Comparison of ENCODE assay signal across 8 cellular contexts in the genomic region with DNA sequence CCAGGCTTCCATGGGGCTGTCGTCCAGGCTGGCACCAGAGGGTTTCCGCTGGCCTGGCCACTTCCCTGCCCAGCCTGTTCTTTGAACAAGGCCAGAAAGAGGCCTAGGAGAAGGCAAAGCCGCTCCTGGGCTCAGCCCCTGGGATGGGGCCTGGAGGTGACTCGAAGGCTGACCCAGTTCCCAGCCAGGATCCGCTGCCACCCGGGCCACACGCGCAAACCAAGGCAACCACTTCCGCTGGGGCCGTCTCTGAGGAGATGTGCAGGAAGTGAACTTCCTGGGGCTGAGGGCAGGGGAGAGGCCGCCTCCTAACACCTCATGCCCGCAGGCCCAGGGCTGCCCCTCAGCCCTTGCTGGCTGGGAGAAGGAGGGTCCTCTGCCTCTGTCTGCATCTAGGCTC. TPM values are rescaled to one million over a fixed set of nuclear protein-coding genes. Genes with fewer than 3 reads are reported as not detected.
DNase-seq lines count a peak whose midpoint lies in the region; ATAC-seq lines count a peak whose summit lies in the region.

No MANE protein-coding gene starts in this region.

- peak; percentile 71 for ATAC-seq in GM19043 (IDR thresholded peaks at IDR 0.05; ENCODE audit: low read depth, unreplicated experiment)
- ATAC-seq in HG03571 (IDR thresholded peaks at IDR 0.05; ENCODE audit: unreplicated experiment): peak; percentile 77
- ATAC-seq in GM18870 (IDR thresholded peaks at IDR 0.05; ENCODE audit: unreplicated experiment): no peak

- H3K27ac Mint-ChIP-seq in activated CD4-positive, alpha-beta memory T cell treated with anti-CD3 and anti-CD28 coated beads, Interleukin-2, amount 10 ng/mL, durations not matched to agents 7 days and 5 days: peak overlapping the region; percentile 88

- H3K4me3 Mint-ChIP-seq in activated CD4-positive, alpha-beta memory T cell treated with anti-CD3 and anti-CD28 coated beads, Interleukin-2, amount 10 ng/mL, durations not matched to agents 7 days and 5 days: peak overlapping the region; percentile 56

- peaks cover 34% of the 10 kb centered on the region for H3K36me3 Mint-ChIP-seq in activated CD4-positive, alpha-beta memory T cell treated with anti-CD3 and anti-CD28 coated beads, Interleukin-2, amount 10 ng/mL, durations not matched to agents 7 days and 5 days (ENCODE audit: low read depth)

- H3K27me3 Mint-ChIP-seq in activated CD4-positive, alpha-beta memory T cell treated with anti-CD3 and anti-CD28 coated beads, Interleukin-2, amount 10 ng/mL, durations not matched to agents 7 days and 5 days: no peaks in the 10 kb centered on the region

- CTCF ChIA-PET in activated CD4-positive, alpha-beta memory T cell treated with anti-CD3 and anti-CD28 coated beads, Interleukin-2, amount 10 ng/mL, durations not matched to agents 7 days and 5 days (lab: Charles Lee): interaction anchor here (0.5 to 5.8 kb wide), 6 partner anchors 9 to 77 kb away, joined by 3 to 28 read pairs (median 5); a partner anchor contains a TSS

- peak; percentile 93 for DNase-seq in activated CD4-positive, alpha-beta memory T cell treated with anti-CD3 and anti-CD28 coated beads, Interleukin-2, amount 10 ng/mL, durations not matched to agents 7 days and 5 days
- DNase-seq in germinal center (ENCODE audit: low spot score) (peak; percentile 65), NCI-H1930 (lab: John Stamatoyannopoulos, UW) (no peak), NCI-H510A (lab: John Stamatoyannopoulos, UW) (no peak)
- DNase-seq in stimulated activated CD8-positive, alpha-beta memory T cell treated with anti-CD3 and anti-CD28 coated beads, Interleukin-15, amount 100 ng/mL, for 24 hours (ENCODE audit: low read depth): peak; percentile 53

- POLR2A ChIA-PET in activated CD4-positive, alpha-beta memory T cell treated with anti-CD3 and anti-CD28 coated beads, Interleukin-2, amount 10 ng/mL, durations not matched to agents 7 days and 5 days (lab: Charles Lee): interaction anchor here (1.0 to 9.0 kb wide), 8 partner anchors 8 to 74 kb away, joined by 4 to 80 read pairs (median 15); a partner anchor contains a TSS

- no peaks in the 10 kb centered on the region for H3K9me3 Mint-ChIP-seq in activated CD4-positive, alpha-beta memory T cell treated with anti-CD3 and anti-CD28 coated beads, Interleukin-2, amount 10 ng/mL, durations not matched to agents 7 days and 5 days

- peaks cover 63% of the 10 kb centered on the region for H3K4me1 Mint-ChIP-seq in activated CD4-positive, alpha-beta memory T cell treated with anti-CD3 and anti-CD28 coated beads, Interleukin-2, amount 10 ng/mL, durations not matched to agents 7 days and 5 days

RNA-seq across cellular contexts. Expression of a gene that starts 15.2 kb away (rescaled TPM):
- total RNA-seq in activated CD4-positive, alpha-beta memory T cell treated with anti-CD3 and anti-CD28 coated beads, Interleukin-2, amount 10 ng/mL, durations not matched to agents 7 days and 5 days: 10 to 100 TPM; 53.1 to 53.9 TPM

RNA-seq across cellular contexts. Expression of a gene that starts 34.6 kb away (rescaled TPM):
- total RNA-seq in activated CD4-positive, alpha-beta memory T cell treated with anti-CD3 and anti-CD28 coated beads, Interleukin-2, amount 10 ng/mL, durations not matched to agents 7 days and 5 days: 10 to 100 TPM; 39.2 to 40.7 TPM

Comparison
In these comparisons a context has a peak if more than half of its experiments do, and no peak if none do; other contexts are left out.
1. DNase-seq: peak in activated CD4-positive, alpha-beta memory T cell treated with anti-CD3 and anti-CD28 coated beads, Interleukin-2, amount 10 ng/mL, durations not matched to agents 7 days and 5 days (single experiment), germinal center (single experiment) and stimulated activated CD8-positive, alpha-beta memory T cell treated with anti-CD3 and anti-CD28 coated beads, Interleukin-15, amount 100 ng/mL, for 24 hours (single experiment); none in NCI-H1930 (0 of 2) and NCI-H510A (single experiment).